8 cellular contexts compared by ENCODE assay signal in genomic region chr17:29389994-29390855, GRCh38.
DNase-seq lines count a peak whose midpoint lies in the region; ATAC-seq and TF ChIP-seq lines count a peak whose summit lies in the region.

Gene TAOK1, plus strand, starts transcription at chr17:29390363. Its CDS starts 61,186 bp downstream, at chr17:29451549.

- TF ChIP-seq CTCF in AG09319 (IDR thresholded peaks at IDR 0.05; ENCODE audit: low read depth, low read length), result no peak

- DNase-seq in AG09319 (ENCODE audit: extremely low read depth, low read depth), result peak; percentile 96
- DNase-seq in NCI-H510A treated with DMSO at 0.1 percent for 48 hours (lab: John Stamatoyannopoulos, UW), result peak; percentile 92
- DNase-seq in activated CD4-positive, alpha-beta T cell treated with anti-CD3 and anti-CD28 coated beads for 1 hour, result peak; percentile 96
- DNase-seq in cerebellar nuclear complex (lab: John Stamatoyannopoulos, UW), result peak; percentile 84 to 93
- DNase-seq in islet precursor cell, result peak; percentile 100
- peak; percentile 96 for DNase-seq in stimulated activated CD4-positive, alpha-beta T cell treated with anti-CD3 and anti-CD28 coated beads, Interleukin-12 subunit alpha, Interleukin-12 subunit beta, amount 100 ng/mL, for 4 hours

- ATAC-seq in GM19043 (IDR thresholded peaks at IDR 0.05; ENCODE audit: low read depth, unreplicated experiment) (peak; percentile 65), HG03432 (IDR thresholded peaks at IDR 0.05; ENCODE audit: unreplicated experiment) (peak; percentile 86)

Comparison
In these comparisons a context has a peak if more than half of its experiments do, and no peak if none do; other contexts are left out.
1. Peak in every context shown above with its lines: DNase-seq and ATAC-seq.